In the genomic region with DNA sequence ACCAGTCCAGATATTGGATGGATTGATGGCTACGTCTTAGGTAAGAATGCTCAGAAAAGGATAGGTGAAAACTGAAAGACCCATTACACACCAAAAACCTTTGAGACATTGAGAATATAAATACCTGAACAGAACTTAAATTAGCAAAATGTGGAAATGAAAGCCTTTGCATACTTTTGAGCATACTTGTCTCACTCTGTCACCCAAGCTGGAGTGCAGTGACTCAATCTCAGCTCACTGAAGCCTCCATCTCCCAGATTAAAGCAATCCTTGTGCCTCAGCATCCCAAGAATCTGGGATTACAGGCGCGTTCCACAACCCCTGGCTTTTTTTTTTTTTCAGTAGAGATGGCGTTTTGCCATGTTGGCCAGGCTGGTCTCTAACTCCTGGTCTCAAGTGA, we compare ENCODE assay signal across 28 cellular contexts.
"Had no signal": no experiment of that assay in that cellular context is flagged by ENCODE, and none has a peak within 500 bp of the region (broad histone marks: within the 10 kb centered on the region; RNA-seq: fewer than 3 reads in every experiment).

No MANE protein-coding gene starts in this region.

- H3K4me1 Mint-ChIP-seq: immature natural killer cell; naive B cell; natural killer cell; stimulated activated naive B cell treated with anti-CD40 and anti-IgM and Interleukin-4, amounts not matched to agents 10 μg/mL and 1 μg/mL and 100 μg/mL, for 72 hours had no signal

- H3K4me3 ChIP-seq: left lung, lower lobe of right lung, ovary, skin epidermis, stomach, testis, thyroid gland, transverse colon, upper lobe of right lung had no signal

- DNase-seq: hypothalamus; immature natural killer cell; kidney; left colon; left lung; lower lobe of right lung; mammary epithelial cell; mesenchymal stem cell; naive B cell; natural killer cell; nephron progenitor cell; ovary; right cardiac atrium; stimulated activated CD4-positive, alpha-beta T cell treated with anti-CD3 and anti-CD28 coated beads, Interleukin-12 subunit alpha, Interleukin-12 subunit beta, amount 100 ng/mL, for 4 hours; stimulated activated CD4-positive, alpha-beta T cell treated with anti-CD3 and anti-CD28 coated beads, Interleukin-15, amount 100 ng/mL, for 24 hours; stimulated activated CD4-positive, alpha-beta T cell treated with anti-CD3 and anti-CD28 coated beads, Interleukin-2, amount 100 ng/mL, for 24 hours; stimulated activated CD4-positive, alpha-beta T cell treated with anti-CD3 and anti-CD28 coated beads, Interleukin-4, amount 100 ng/mL, for 1 hour; stimulated activated naive B cell treated with anti-CD40 and anti-IgM and Interleukin-4, amounts not matched to agents 10 μg/mL and 1 μg/mL and 100 μg/mL, for 72 hours; stimulated activated naive CD8-positive, alpha-beta T cell treated with anti-CD3 and anti-CD28 coated beads, Interleukin-15, Interleukin-2, amounts not matched to agents 100 U/mL and 50 U/mL, for 24 hours; stomach; testis; thyroid gland; transverse colon; upper lobe of right lung had no signal

- H3K27ac ChIP-seq: left lung, lower lobe of right lung, ovary, skin epidermis, stomach, testis, thyroid gland, transverse colon, upper lobe of right lung had no signal

- H3K4me1 ChIP-seq: left lung, lower lobe of right lung, stomach, testis, thyroid gland, transverse colon, upper lobe of right lung had no signal

- H3K27ac Mint-ChIP-seq: immature natural killer cell; mesothelial cell of epicardium; naive B cell; natural killer cell; nephron progenitor cell; progenitor cell of endocrine pancreas; stimulated activated naive B cell treated with anti-CD40 and anti-IgM and Interleukin-4, amounts not matched to agents 10 μg/mL and 1 μg/mL and 100 μg/mL, for 72 hours had no signal

- H3K36me3 ChIP-seq: left lung, lower lobe of right lung, ovary, stomach, thyroid gland, transverse colon, upper lobe of right lung had no signal

- ATAC-seq: left colon; left lung; lower lobe of right lung; natural killer cell; right cardiac atrium; sciatic nerve; stimulated activated naive B cell treated with anti-CD40 and anti-IgM and Interleukin-4, amounts not matched to agents 10 μg/mL and 1 μg/mL and 100 μg/mL, for 72 hours; stimulated activated naive CD8-positive, alpha-beta T cell treated with anti-CD3 and anti-CD28 coated beads, Interleukin-15, Interleukin-2, amounts not matched to agents 100 U/mL and 50 U/mL, for 24 hours; upper lobe of right lung had no signal

- H3K4me3 Mint-ChIP-seq: immature natural killer cell; mesothelial cell of epicardium; naive B cell; natural killer cell; nephron progenitor cell; stimulated activated naive B cell treated with anti-CD40 and anti-IgM and Interleukin-4, amounts not matched to agents 10 μg/mL and 1 μg/mL and 100 μg/mL, for 72 hours had no signal

- H3K36me3 Mint-ChIP-seq: immature natural killer cell; mesothelial cell of epicardium; naive B cell; natural killer cell; stimulated activated naive B cell treated with anti-CD40 and anti-IgM and Interleukin-4, amounts not matched to agents 10 μg/mL and 1 μg/mL and 100 μg/mL, for 72 hours had no signal

- H3K27me3 Mint-ChIP-seq: naive B cell; progenitor cell of endocrine pancreas; stimulated activated naive B cell treated with anti-CD40 and anti-IgM and Interleukin-4, amounts not matched to agents 10 μg/mL and 1 μg/mL and 100 μg/mL, for 72 hours had no signal

- H3K9me3 ChIP-seq: lower lobe of right lung, ovary, testis, thyroid gland, transverse colon, upper lobe of right lung had no signal

- H3K27me3 ChIP-seq: left lung, ovary, stomach, testis, thyroid gland, transverse colon, upper lobe of right lung had no signal
